ENCODE assay signal across 2 cellular contexts in genomic region chr6:33392168-33392947, GRCh38.
TF ChIP-seq lines count a peak whose summit lies in the region.

No MANE protein-coding gene starts in this region.

TF ChIP-seq in IMR-90, 13 proteins besides CTCF, POLR2A, EP300 and RAD21:
- TF ChIP-seq NFE2L2 (IDR thresholded peaks at IDR 0.05; ENCODE audit: low read depth, low read length) (no peak), ELK1 (IDR thresholded peaks at IDR 0.05; ENCODE audit: borderline replicate concordance, low read depth, low read length) (no peak), MAZ (IDR thresholded peaks at IDR 0.05; ENCODE audit: borderline replicate concordance, low read depth, low read length) (no peak), MXI1 (IDR thresholded peaks at IDR 0.05; ENCODE audit: borderline replicate concordance, low read depth, low read length) (no peak), SMC3 (IDR thresholded peaks at IDR 0.05; ENCODE audit: low read depth, low read length) (no peak), CHD1 (IDR thresholded peaks at IDR 0.05; ENCODE audit: low read depth, low read length) (no peak), MAFK (IDR thresholded peaks at IDR 0.05; ENCODE audit: low read depth, low read length) (no peak), BHLHE40 (IDR thresholded peaks at IDR 0.05; ENCODE audit: low read depth, low read length) (no peak), CEBPB (IDR thresholded peaks at IDR 0.05; ENCODE audit: low read depth, low read length) (no peak), FOS (IDR thresholded peaks at IDR 0.05; ENCODE audit: low read depth, low read length) (no peak), RFX5 (IDR thresholded peaks at IDR 0.05; ENCODE audit: low read depth, low read length) (no peak), RCOR1 (IDR thresholded peaks at IDR 0.05; ENCODE audit: insufficient replicate concordance, low read length) (no peak), USF2 (IDR thresholded peaks at IDR 0.05; ENCODE audit: low read depth, low read length) (no peak)

TF ChIP-seq in liver, 16 proteins besides CTCF, POLR2A, EP300 and RAD21:
- TF ChIP-seq GABPA (IDR thresholded peaks at IDR 0.05 in 1 of 2, conservative IDR thresholded peaks at IDR 0.05 in 1 of 2) (no peak), EGR1 (IDR thresholded peaks at IDR 0.05; ENCODE audit: low read depth in 2 of 2) (no peak), NR2F2 (IDR thresholded peaks at IDR 0.05) (no peak), TAF1 (conservative IDR thresholded peaks at IDR 0.05) (no peak), REST (IDR thresholded peaks at IDR 0.05) (no peak), HNF4A (conservative IDR thresholded peaks at IDR 0.05) (no peak), RXRA (IDR thresholded peaks at IDR 0.05) (no peak), JUND (IDR thresholded peaks at IDR 0.05) (no peak), ZBTB33 (IDR thresholded peaks at IDR 0.05) (no peak), SP1 (IDR thresholded peaks at IDR 0.05) (no peak), FOXA1 (IDR thresholded peaks at IDR 0.05) (no peak), HNF4G (IDR thresholded peaks at IDR 0.05) (no peak), MAX (IDR thresholded peaks at IDR 0.05) (no peak), ATF3 (IDR thresholded peaks at IDR 0.05) (no peak)
